8 cellular contexts compared by ENCODE assay signal in genomic region chr11:64894070-64894811, GRCh38. TPM values are rescaled to one million over a fixed set of nuclear protein-coding genes. Genes with fewer than 3 reads are reported as not detected.
A peak's percentile ranks its signal among the peaks of the same experiment; 100 is the strongest.
DNase-seq lines count a peak whose midpoint lies in the region; ATAC-seq and TF ChIP-seq lines count a peak whose summit lies in the region.

No MANE protein-coding gene starts in this region.

- H3K9ac ChIP-seq in duodenal mucosa (ENCODE audit: low read depth in 1 of 2, low read length in 2 of 2) = peak overlapping the region; percentile 70 to 87

- DNase-seq in EH (ENCODE audit: low read depth) = peak; percentile 76
- DNase-seq in NCI-H526 (lab: John Stamatoyannopoulos, UW) = peak; percentile 36 to 93
- DNase-seq in activated CD4-positive, alpha-beta T cell treated with anti-CD3 and anti-CD28 coated beads, Interleukin-2, amount 50 U/mL, for 24 hours (ENCODE audit: low read depth in 1 of 2, low spot score in 1 of 2) = peak; percentile 89 to 90
- peak; percentile 67 to 83 for DNase-seq in mesothelial cell of epicardium (ENCODE audit: low spot score in 2 of 2, unreplicated experiment in 2 of 2)
- peak; percentile 90 to 93 for DNase-seq in stimulated activated CD8-positive, alpha-beta memory T cell treated with anti-CD3 and anti-CD28 coated beads, Interleukin-2, amount 100 ng/mL, for 48 hours (ENCODE audit: low read depth in 2 of 2)
- no peak for DNase-seq in middle frontal gyrus (ENCODE audit: extremely low spot score, low spot score)

- peaks cover 9 to 18% of the 10 kb centered on the region in 2 donors for H3K4me1 ChIP-seq in duodenal mucosa (ENCODE audit: control insufficient read depth in 1 of 2, insufficient read depth in 2 of 2, low read length in 2 of 2)

- peaks cover 6% of the 10 kb centered on the region for H3K36me3 Mint-ChIP-seq in mesothelial cell of epicardium

- ATAC-seq in HG02571 (IDR thresholded peaks at IDR 0.05; ENCODE audit: unreplicated experiment) = peak; percentile 59

- peak overlapping the region; percentile 74 for H3K27ac ChIP-seq in duodenal mucosa (ENCODE audit: low read depth, low read length)

- H3K9me3 Mint-ChIP-seq in mesothelial cell of epicardium = no peaks in the 10 kb centered on the region

- TF ChIP-seq CTCF in mesothelial cell of epicardium (IDR thresholded peaks at IDR 0.05; ENCODE audit: unreplicated experiment) = peak; percentile 66

- H3K27ac Mint-ChIP-seq in mesothelial cell of epicardium = no peak overlapping the region

- no peaks in the 10 kb centered on the region for H3K27me3 Mint-ChIP-seq in mesothelial cell of epicardium (ENCODE audit: low read depth)

- peaks cover 35 to 44% of the 10 kb centered on the region in 2 donors for H3K36me3 ChIP-seq in duodenal mucosa (ENCODE audit: control insufficient read depth in 1 of 2, insufficient read depth in 2 of 2, low read length in 2 of 2)

- peaks cover under 1% of the 10 kb centered on the region for H3K4me1 Mint-ChIP-seq in mesothelial cell of epicardium

- no peaks in the 10 kb centered on the region for H3K9me3 ChIP-seq in duodenal mucosa (ENCODE audit: control insufficient read depth in 1 of 2, low read length in 2 of 2)

- no peak overlapping the region for H3K4me3 Mint-ChIP-seq in mesothelial cell of epicardium

- H3K27me3 ChIP-seq in duodenal mucosa (ENCODE audit: control insufficient read depth in 1 of 2, insufficient read depth in 2 of 2, low read length in 2 of 2) = no peaks in the 10 kb centered on the region

- peak overlapping the region; percentile 61 to 91 for H3K4me3 ChIP-seq in duodenal mucosa (ENCODE audit: low read depth in 1 of 2, low read length in 2 of 2)

RNA-seq across cellular contexts. Expression of gene EHD1, which starts 15.8 kb away (rescaled TPM):
- total RNA-seq in mesothelial cell of epicardium = 84.9 to 94.5 TPM (median 86.8 TPM) in 3 replicates

RNA-seq across cellular contexts. Expression of gene ATG2A, which starts 22.8 kb away (rescaled TPM):
- 29.8 to 32.9 TPM (median 31.7 TPM) in 3 replicates for total RNA-seq in mesothelial cell of epicardium

RNA-seq across cellular contexts. Expression of gene PPP2R5B, which starts 30.2 kb away (rescaled TPM):
- 12.3 to 14.4 TPM (median 13.5 TPM) in 3 replicates for total RNA-seq in mesothelial cell of epicardium

RNA-seq across cellular contexts. Expression of gene GPHA2, which starts 41.5 kb away (rescaled TPM):
- total RNA-seq in mesothelial cell of epicardium = not detected in 3 replicates

RNA-seq across cellular contexts. Expression of gene CDC42BPG, which starts 49.8 kb away (rescaled TPM):
- total RNA-seq in mesothelial cell of epicardium = 24.6 to 30.1 TPM (median 25.0 TPM) in 3 replicates
